ENCODE assay signal across 1 cellular context in the genomic region with DNA sequence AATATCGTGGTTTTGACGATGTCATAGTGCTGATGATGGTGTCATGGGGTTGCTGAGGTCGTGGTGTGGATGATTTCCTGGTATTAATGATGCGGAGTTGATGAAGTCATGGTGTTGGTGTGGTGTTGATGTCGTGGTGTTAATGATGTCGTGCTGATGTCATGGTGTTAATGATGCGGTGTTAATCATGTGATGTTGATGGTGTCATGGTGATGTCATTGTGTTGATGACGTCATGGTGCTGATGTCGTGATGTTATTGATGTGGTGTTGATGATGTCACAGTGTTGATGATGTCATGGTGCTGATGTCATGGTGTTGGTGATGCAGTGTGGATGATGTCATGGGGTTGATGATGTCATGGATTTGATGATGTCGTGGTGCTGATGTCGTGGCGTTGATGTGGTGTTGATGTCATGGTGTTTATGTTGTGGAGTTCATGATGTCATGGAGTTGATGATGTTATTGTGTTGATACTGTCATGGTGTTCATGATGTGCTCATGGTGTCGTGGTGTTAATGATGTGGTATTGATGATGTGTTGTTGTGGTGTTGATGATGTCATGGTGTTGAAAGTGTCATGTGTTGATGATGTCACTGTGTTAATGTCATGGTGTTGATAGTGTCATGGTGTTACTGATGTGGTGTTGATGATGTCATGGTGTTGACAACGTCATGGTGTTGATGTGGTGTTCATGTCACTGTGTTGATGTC.
TF ChIP-seq lines count a peak whose summit lies in the region.

No MANE protein-coding gene starts in this region.

TF ChIP-seq in K562, 482 proteins besides CTCF, POLR2A, EP300 and RAD21 (continues in another document):
- TF ChIP-seq, protein P1, sequence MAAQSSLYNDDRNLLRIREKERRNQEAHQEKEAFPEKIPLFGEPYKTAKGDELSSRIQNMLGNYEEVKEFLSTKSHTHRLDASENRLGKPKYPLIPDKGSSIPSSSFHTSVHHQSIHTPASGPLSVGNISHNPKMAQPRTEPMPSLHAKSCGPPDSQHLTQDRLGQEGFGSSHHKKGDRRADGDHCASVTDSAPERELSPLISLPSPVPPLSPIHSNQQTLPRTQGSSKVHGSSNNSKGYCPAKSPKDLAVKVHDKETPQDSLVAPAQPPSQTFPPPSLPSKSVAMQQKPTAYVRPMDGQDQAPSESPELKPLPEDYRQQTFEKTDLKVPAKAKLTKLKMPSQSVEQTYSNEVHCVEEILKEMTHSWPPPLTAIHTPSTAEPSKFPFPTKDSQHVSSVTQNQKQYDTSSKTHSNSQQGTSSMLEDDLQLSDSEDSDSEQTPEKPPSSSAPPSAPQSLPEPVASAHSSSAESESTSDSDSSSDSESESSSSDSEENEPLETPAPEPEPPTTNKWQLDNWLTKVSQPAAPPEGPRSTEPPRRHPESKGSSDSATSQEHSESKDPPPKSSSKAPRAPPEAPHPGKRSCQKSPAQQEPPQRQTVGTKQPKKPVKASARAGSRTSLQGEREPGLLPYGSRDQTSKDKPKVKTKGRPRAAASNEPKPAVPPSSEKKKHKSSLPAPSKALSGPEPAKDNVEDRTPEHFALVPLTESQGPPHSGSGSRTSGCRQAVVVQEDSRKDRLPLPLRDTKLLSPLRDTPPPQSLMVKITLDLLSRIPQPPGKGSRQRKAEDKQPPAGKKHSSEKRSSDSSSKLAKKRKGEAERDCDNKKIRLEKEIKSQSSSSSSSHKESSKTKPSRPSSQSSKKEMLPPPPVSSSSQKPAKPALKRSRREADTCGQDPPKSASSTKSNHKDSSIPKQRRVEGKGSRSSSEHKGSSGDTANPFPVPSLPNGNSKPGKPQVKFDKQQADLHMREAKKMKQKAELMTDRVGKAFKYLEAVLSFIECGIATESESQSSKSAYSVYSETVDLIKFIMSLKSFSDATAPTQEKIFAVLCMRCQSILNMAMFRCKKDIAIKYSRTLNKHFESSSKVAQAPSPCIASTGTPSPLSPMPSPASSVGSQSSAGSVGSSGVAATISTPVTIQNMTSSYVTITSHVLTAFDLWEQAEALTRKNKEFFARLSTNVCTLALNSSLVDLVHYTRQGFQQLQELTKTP (IDR thresholded peaks at IDR 0.05; ENCODE audit: low read depth in 1 of 2, partially characterized antibody in 2 of 2), result no peak
- TF ChIP-seq, protein P2, sequence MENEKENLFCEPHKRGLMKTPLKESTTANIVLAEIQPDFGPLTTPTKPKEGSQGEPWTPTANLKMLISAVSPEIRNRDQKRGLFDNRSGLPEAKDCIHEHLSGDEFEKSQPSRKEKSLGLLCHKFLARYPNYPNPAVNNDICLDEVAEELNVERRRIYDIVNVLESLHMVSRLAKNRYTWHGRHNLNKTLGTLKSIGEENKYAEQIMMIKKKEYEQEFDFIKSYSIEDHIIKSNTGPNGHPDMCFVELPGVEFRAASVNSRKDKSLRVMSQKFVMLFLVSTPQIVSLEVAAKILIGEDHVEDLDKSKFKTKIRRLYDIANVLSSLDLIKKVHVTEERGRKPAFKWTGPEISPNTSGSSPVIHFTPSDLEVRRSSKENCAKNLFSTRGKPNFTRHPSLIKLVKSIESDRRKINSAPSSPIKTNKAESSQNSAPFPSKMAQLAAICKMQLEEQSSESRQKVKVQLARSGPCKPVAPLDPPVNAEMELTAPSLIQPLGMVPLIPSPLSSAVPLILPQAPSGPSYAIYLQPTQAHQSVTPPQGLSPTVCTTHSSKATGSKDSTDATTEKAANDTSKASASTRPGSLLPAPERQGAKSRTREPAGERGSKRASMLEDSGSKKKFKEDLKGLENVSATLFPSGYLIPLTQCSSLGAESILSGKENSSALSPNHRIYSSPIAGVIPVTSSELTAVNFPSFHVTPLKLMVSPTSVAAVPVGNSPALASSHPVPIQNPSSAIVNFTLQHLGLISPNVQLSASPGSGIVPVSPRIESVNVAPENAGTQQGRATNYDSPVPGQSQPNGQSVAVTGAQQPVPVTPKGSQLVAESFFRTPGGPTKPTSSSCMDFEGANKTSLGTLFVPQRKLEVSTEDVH (IDR thresholded peaks at IDR 0.05; ENCODE audit: low read depth, partially characterized antibody), result peak; percentile 75
- peak; percentile 63 for TF ChIP-seq TAF9B (IDR thresholded peaks at IDR 0.05; ENCODE audit: partially characterized antibody)
- TF ChIP-seq CSDE1 (IDR thresholded peaks at IDR 0.05), result peak in 1 of 2 experiments; percentile 90; a peak in 2 of 4 replicates
- TF ChIP-seq, protein P3, sequence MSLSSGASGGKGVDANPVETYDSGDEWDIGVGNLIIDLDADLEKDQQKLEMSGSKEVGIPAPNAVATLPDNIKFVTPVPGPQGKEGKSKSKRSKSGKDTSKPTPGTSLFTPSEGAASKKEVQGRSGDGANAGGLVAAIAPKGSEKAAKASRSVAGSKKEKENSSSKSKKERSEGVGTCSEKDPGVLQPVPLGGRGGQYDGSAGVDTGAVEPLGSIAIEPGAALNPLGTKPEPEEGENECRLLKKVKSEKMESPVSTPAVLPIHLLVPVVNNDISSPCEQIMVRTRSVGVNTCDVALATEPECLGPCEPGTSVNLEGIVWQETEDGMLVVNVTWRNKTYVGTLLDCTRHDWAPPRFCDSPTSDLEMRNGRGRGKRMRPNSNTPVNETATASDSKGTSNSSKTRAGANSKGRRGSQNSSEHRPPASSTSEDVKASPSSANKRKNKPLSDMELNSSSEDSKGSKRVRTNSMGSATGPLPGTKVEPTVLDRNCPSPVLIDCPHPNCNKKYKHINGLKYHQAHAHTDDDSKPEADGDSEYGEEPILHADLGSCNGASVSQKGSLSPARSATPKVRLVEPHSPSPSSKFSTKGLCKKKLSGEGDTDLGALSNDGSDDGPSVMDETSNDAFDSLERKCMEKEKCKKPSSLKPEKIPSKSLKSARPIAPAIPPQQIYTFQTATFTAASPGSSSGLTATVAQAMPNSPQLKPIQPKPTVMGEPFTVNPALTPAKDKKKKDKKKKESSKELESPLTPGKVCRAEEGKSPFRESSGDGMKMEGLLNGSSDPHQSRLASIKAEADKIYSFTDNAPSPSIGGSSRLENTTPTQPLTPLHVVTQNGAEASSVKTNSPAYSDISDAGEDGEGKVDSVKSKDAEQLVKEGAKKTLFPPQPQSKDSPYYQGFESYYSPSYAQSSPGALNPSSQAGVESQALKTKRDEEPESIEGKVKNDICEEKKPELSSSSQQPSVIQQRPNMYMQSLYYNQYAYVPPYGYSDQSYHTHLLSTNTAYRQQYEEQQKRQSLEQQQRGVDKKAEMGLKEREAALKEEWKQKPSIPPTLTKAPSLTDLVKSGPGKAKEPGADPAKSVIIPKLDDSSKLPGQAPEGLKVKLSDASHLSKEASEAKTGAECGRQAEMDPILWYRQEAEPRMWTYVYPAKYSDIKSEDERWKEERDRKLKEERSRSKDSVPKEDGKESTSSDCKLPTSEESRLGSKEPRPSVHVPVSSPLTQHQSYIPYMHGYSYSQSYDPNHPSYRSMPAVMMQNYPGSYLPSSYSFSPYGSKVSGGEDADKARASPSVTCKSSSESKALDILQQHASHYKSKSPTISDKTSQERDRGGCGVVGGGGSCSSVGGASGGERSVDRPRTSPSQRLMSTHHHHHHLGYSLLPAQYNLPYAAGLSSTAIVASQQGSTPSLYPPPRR (CRISPR knock-in tag; IDR thresholded peaks at IDR 0.05; ENCODE audit: borderline replicate concordance), result peak; percentile 92; the same call in 1 of the 2 replicates
- TF ChIP-seq, protein P4, sequence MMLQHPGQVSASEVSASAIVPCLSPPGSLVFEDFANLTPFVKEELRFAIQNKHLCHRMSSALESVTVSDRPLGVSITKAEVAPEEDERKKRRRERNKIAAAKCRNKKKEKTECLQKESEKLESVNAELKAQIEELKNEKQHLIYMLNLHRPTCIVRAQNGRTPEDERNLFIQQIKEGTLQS (IDR thresholded peaks at IDR 0.05), result peak; percentile 100
- TF ChIP-seq, protein P4 (CRISPR knock-in tag; conservative IDR thresholded peaks at IDR 0.05), result peak; percentile 95; the same call in 1 of the 2 replicates
- TF ChIP-seq, protein P5, sequence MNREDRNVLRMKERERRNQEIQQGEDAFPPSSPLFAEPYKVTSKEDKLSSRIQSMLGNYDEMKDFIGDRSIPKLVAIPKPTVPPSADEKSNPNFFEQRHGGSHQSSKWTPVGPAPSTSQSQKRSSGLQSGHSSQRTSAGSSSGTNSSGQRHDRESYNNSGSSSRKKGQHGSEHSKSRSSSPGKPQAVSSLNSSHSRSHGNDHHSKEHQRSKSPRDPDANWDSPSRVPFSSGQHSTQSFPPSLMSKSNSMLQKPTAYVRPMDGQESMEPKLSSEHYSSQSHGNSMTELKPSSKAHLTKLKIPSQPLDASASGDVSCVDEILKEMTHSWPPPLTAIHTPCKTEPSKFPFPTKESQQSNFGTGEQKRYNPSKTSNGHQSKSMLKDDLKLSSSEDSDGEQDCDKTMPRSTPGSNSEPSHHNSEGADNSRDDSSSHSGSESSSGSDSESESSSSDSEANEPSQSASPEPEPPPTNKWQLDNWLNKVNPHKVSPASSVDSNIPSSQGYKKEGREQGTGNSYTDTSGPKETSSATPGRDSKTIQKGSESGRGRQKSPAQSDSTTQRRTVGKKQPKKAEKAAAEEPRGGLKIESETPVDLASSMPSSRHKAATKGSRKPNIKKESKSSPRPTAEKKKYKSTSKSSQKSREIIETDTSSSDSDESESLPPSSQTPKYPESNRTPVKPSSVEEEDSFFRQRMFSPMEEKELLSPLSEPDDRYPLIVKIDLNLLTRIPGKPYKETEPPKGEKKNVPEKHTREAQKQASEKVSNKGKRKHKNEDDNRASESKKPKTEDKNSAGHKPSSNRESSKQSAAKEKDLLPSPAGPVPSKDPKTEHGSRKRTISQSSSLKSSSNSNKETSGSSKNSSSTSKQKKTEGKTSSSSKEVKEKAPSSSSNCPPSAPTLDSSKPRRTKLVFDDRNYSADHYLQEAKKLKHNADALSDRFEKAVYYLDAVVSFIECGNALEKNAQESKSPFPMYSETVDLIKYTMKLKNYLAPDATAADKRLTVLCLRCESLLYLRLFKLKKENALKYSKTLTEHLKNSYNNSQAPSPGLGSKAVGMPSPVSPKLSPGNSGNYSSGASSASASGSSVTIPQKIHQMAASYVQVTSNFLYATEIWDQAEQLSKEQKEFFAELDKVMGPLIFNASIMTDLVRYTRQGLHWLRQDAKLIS (CRISPR knock-in tag; IDR thresholded peaks at IDR 0.05), result no peak
- no peak for TF ChIP-seq ILK (tag; IDR thresholded peaks at IDR 0.05; ENCODE audit: borderline replicate concordance, low read depth)
- TF ChIP-seq ZZZ3 (IDR thresholded peaks at IDR 0.05), result 0 out of 2 replicates have a peak, but pooled peaks have one; percentile 53
- TF ChIP-seq, protein P6, sequence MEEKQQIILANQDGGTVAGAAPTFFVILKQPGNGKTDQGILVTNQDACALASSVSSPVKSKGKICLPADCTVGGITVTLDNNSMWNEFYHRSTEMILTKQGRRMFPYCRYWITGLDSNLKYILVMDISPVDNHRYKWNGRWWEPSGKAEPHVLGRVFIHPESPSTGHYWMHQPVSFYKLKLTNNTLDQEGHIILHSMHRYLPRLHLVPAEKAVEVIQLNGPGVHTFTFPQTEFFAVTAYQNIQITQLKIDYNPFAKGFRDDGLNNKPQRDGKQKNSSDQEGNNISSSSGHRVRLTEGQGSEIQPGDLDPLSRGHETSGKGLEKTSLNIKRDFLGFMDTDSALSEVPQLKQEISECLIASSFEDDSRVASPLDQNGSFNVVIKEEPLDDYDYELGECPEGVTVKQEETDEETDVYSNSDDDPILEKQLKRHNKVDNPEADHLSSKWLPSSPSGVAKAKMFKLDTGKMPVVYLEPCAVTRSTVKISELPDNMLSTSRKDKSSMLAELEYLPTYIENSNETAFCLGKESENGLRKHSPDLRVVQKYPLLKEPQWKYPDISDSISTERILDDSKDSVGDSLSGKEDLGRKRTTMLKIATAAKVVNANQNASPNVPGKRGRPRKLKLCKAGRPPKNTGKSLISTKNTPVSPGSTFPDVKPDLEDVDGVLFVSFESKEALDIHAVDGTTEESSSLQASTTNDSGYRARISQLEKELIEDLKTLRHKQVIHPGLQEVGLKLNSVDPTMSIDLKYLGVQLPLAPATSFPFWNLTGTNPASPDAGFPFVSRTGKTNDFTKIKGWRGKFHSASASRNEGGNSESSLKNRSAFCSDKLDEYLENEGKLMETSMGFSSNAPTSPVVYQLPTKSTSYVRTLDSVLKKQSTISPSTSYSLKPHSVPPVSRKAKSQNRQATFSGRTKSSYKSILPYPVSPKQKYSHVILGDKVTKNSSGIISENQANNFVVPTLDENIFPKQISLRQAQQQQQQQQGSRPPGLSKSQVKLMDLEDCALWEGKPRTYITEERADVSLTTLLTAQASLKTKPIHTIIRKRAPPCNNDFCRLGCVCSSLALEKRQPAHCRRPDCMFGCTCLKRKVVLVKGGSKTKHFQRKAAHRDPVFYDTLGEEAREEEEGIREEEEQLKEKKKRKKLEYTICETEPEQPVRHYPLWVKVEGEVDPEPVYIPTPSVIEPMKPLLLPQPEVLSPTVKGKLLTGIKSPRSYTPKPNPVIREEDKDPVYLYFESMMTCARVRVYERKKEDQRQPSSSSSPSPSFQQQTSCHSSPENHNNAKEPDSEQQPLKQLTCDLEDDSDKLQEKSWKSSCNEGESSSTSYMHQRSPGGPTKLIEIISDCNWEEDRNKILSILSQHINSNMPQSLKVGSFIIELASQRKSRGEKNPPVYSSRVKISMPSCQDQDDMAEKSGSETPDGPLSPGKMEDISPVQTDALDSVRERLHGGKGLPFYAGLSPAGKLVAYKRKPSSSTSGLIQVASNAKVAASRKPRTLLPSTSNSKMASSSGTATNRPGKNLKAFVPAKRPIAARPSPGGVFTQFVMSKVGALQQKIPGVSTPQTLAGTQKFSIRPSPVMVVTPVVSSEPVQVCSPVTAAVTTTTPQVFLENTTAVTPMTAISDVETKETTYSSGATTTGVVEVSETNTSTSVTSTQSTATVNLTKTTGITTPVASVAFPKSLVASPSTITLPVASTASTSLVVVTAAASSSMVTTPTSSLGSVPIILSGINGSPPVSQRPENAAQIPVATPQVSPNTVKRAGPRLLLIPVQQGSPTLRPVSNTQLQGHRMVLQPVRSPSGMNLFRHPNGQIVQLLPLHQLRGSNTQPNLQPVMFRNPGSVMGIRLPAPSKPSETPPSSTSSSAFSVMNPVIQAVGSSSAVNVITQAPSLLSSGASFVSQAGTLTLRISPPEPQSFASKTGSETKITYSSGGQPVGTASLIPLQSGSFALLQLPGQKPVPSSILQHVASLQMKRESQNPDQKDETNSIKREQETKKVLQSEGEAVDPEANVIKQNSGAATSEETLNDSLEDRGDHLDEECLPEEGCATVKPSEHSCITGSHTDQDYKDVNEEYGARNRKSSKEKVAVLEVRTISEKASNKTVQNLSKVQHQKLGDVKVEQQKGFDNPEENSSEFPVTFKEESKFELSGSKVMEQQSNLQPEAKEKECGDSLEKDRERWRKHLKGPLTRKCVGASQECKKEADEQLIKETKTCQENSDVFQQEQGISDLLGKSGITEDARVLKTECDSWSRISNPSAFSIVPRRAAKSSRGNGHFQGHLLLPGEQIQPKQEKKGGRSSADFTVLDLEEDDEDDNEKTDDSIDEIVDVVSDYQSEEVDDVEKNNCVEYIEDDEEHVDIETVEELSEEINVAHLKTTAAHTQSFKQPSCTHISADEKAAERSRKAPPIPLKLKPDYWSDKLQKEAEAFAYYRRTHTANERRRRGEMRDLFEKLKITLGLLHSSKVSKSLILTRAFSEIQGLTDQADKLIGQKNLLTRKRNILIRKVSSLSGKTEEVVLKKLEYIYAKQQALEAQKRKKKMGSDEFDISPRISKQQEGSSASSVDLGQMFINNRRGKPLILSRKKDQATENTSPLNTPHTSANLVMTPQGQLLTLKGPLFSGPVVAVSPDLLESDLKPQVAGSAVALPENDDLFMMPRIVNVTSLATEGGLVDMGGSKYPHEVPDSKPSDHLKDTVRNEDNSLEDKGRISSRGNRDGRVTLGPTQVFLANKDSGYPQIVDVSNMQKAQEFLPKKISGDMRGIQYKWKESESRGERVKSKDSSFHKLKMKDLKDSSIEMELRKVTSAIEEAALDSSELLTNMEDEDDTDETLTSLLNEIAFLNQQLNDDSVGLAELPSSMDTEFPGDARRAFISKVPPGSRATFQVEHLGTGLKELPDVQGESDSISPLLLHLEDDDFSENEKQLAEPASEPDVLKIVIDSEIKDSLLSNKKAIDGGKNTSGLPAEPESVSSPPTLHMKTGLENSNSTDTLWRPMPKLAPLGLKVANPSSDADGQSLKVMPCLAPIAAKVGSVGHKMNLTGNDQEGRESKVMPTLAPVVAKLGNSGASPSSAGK (IDR thresholded peaks at IDR 0.05), result peak; percentile 6; the same call in 1 of the 2 replicates
- peak; percentile 98 for TF ChIP-seq TARDBP (IDR thresholded peaks at IDR 0.05)
- TF ChIP-seq MTA1 (IDR thresholded peaks at IDR 0.05; ENCODE audit: borderline replicate concordance), result peak; percentile 79; the same call in 1 of the 2 replicates
- no peak for TF ChIP-seq CXXC5 (CRISPR knock-in tag; IDR thresholded peaks at IDR 0.05)
